Comparison of ENCODE assay signal across 8 cellular contexts in the genomic region with DNA sequence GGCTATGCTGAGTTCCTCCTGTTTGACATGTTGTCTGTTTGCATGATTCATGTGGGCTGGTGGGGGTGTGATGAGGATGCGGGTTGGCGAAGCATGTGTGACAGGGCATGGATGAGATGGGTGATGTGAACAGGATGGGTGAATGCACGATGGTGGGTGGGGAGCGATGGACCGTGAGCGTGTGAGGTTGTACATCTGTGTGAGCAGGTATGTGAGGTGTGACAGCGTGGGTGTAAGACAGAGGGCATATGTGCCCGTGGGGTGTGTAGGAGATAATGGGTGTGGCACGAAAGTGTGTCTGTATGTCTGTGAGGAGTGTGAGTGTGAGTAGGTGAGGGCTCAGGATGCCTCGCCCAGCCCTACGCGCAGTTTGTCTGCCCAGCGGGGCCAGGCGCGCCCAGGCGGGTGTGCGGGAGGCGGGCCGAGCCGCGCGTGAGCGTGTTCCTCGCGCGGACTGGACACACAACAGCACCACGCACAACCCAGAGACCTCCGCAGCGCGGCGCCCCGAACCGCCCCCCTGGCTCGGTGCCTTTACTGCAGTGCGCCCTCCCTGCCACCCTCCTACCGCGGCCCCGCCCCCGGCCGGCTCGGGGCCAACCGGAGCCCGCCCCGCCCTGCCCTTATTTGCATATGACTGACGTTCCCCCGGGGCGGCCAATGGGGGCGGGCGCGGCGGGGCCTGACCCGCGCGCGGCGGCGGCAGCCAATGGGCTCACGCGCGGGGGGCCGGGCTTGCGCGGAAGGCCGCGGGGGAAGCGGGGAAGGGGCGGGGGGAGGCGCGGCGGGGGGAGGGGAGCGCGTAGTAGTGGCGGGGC. TPM values are rescaled to one million over a fixed set of nuclear protein-coding genes. Genes with fewer than 3 reads are reported as not detected.
DNase-seq lines count a peak whose midpoint lies in the region; ATAC-seq and TF ChIP-seq lines count a peak whose summit lies in the region.

No MANE protein-coding gene starts in this region.

- peak; percentile 67 for TF ChIP-seq POLR2A in GM18951 (IDR thresholded peaks at IDR 0.05; ENCODE audit: extremely low read depth, insufficient read depth, insufficient read length)

- in situ Hi-C loops in GM18951 (cut with MboI; ENCODE audit: low sequenced_read_pairs, unreplicated experiment), result loop anchor here (25.0 kb wide), 1 partner anchor 171 kb away; no protein-coding TSS in a partner anchor

- peak; percentile 42 for ATAC-seq in HG03159 (IDR thresholded peaks at IDR 0.05; ENCODE audit: unreplicated experiment)
- ATAC-seq in activated CD4-positive, CD25-positive, alpha-beta regulatory T cell treated with anti-CD3 and anti-CD28 coated beads, Interleukin-2, amount 50 U/mL, for 24 hours, result peak; percentile 69 to 74

- TF ChIP-seq CTCF in AG09319 (IDR thresholded peaks at IDR 0.05; ENCODE audit: low read depth, low read length), result no peak

- DNase-seq in AG09319 (ENCODE audit: extremely low read depth, low read depth), result peak; percentile 81
- DNase-seq in NCI-H2227 (lab: John Stamatoyannopoulos, UW; ENCODE audit: unreplicated experiment), result peak; percentile 100
- peak; percentile 97 for DNase-seq in cerebellum (ENCODE audit: low spot score)
- peak; percentile 96 for DNase-seq in kidney tubule cell (ENCODE audit: low spot score)
- DNase-seq in stimulated activated CD4-positive, alpha-beta T cell treated with anti-CD3 and anti-CD28 coated beads, Interleukin-15, amount 100 ng/mL, for 48 hours (ENCODE audit: low read depth in 2 of 2), result peak; percentile 87 to 95

RNA-seq across cellular contexts. Expression of gene CIC, which starts 14.4 kb away (rescaled TPM):
- total RNA-seq in cerebellum, result 24.0 TPM

RNA-seq across cellular contexts. Expression of gene PRR19, which starts 18.5 kb away (rescaled TPM):
- 1.4 TPM for total RNA-seq in cerebellum

RNA-seq across cellular contexts. Expression of gene PAFAH1B3, which starts 19.0 kb away (rescaled TPM):
- 83.7 TPM for total RNA-seq in cerebellum

RNA-seq across cellular contexts. Expression of gene ERF, which starts 28.5 kb away (rescaled TPM):
- 9.2 TPM for total RNA-seq in cerebellum

RNA-seq across cellular contexts. Expression of gene TMEM145, which starts 29.7 kb away (rescaled TPM):
- 40.8 TPM for total RNA-seq in cerebellum

Comparison
In these comparisons a context has a peak if more than half of its experiments do, and no peak if none do; other contexts are left out.
1. Peak in every context shown above with its lines: DNase-seq and ATAC-seq.